15 cellular contexts compared by ENCODE assay signal in genomic region chr11:92870241-92870826, GRCh38.
DNase-seq lines count a peak whose midpoint lies in the region; ATAC-seq and TF ChIP-seq lines count a peak whose summit lies in the region.
"Had no signal": no experiment of that assay in that cellular context is flagged by ENCODE, and none has a peak within 500 bp of the region (broad histone marks: within the 10 kb centered on the region; RNA-seq: fewer than 3 reads in every experiment).

No MANE protein-coding gene starts in this region.

- no peak overlapping the region for H3K14ac ChIP-seq in neuronal stem cell (ENCODE audit: low read length)

- H2BK15ac ChIP-seq in neuronal stem cell (ENCODE audit: low read length) = no peak overlapping the region

- H3K9me3 ChIP-seq in neuronal stem cell (replicated peaks in 1 of 2; ENCODE audit: control insufficient read depth in 2 of 2, insufficient read depth in 1 of 2, low read depth in 1 of 2, low read length in 2 of 2) = no peaks in the 10 kb centered on the region

- in situ Hi-C loops in astrocyte of the spinal cord (cut with HindIII; ENCODE audit: low sequenced_read_pairs) = no loop called here

- ATAC-seq in left ventricle myocardium superior (peak; percentile 60), GM19328 (IDR thresholded peaks at IDR 0.05; ENCODE audit: unreplicated experiment) (no peak)
- ATAC-seq: K562 had no signal

- H3K4me3 ChIP-seq in AG09309 (ENCODE audit: control insufficient read depth, low read depth, low read length) = no peak overlapping the region
- no peak overlapping the region for H3K4me3 ChIP-seq in astrocyte of the spinal cord (ENCODE audit: low read depth, low read length)
- H3K4me3 ChIP-seq in neuronal stem cell (ENCODE audit: low read length in 2 of 2) = no peak overlapping the region
- H3K4me3 ChIP-seq: K562 had no signal

- H3K4me2 ChIP-seq in neuronal stem cell (ENCODE audit: insufficient read depth, low read length, poor library complexity, severe bottlenecking) = no peak overlapping the region

- no peak overlapping the region for H2BK120ac ChIP-seq in neuronal stem cell (ENCODE audit: low read depth, low read length)

- no peak overlapping the region for H4K8ac ChIP-seq in neuronal stem cell (ENCODE audit: low read depth, low read length)

- TF ChIP-seq CTCF in AG09309 (IDR thresholded peaks at IDR 0.05; ENCODE audit: control insufficient read depth, insufficient read depth, low read depth, low read length, missing control alignments) (no peak), astrocyte of the spinal cord (IDR thresholded peaks at IDR 0.05; ENCODE audit: low read depth, low read length) (no peak)

- no peak overlapping the region for H3K18ac ChIP-seq in neuronal stem cell (ENCODE audit: low read length)

- no peaks in the 10 kb centered on the region for H3K27me3 ChIP-seq in neuronal stem cell (ENCODE audit: control insufficient read depth in 3 of 3, insufficient read depth in 3 of 3, low read depth in 1 of 3, low read length in 3 of 3)

- no peak overlapping the region for H3K9ac ChIP-seq in neuronal stem cell (ENCODE audit: low read depth, low read length, poor library complexity)

- no peak overlapping the region for H2BK12ac ChIP-seq in neuronal stem cell (ENCODE audit: low read length)

- WGBS in neuronal stem cell (ENCODE audit: extremely low coverage in 2 of 2, insufficient read length in 2 of 2, insufficient replicate concordance in 1 of 2), 2 donors = no CpG with 5 or more reads among the region's 4 CpGs

- DNase-seq in AG09309 (ENCODE audit: low read depth) = peak; percentile 18
- peak; percentile 30 for DNase-seq in EH (ENCODE audit: low read depth)
- DNase-seq in astrocyte of the spinal cord (ENCODE audit: low read depth, low spot score) = peak; percentile 22
- no peak for DNase-seq in left ventricle myocardium superior
- no peak for DNase-seq in neuronal stem cell (ENCODE audit: low spot score)
- no peak for DNase-seq in 8988T
- no peak for DNase-seq in activated gamma-delta T cell treated with Interleukin-2 at 50 U/mL for 16 hours
- DNase-seq: DND-41, GOT3, NCI-H1694 treated with DMSO at 0.1 percent for 48 hours, NCI-H510A treated with DMSO at 0.1 percent for 48 hours, NCI-H774, RPMI8226 had no signal

- H3K36me3 ChIP-seq in neuronal stem cell (replicated peaks in 1 of 2; ENCODE audit: control insufficient read depth in 2 of 2, insufficient read depth in 2 of 2, low read length in 2 of 2) = peaks cover 0 to 84% of the 10 kb centered on the region in 2 donors

- no peak overlapping the region for H3K23ac ChIP-seq in neuronal stem cell (ENCODE audit: low read depth, low read length, poor library complexity)

- intact Hi-C loops in left ventricle myocardium superior (cut with micrococcal nuclease) = no loop called here

- no peak overlapping the region for H2AK5ac ChIP-seq in neuronal stem cell (ENCODE audit: low read depth, low read length)

- no peaks in the 10 kb centered on the region for H3K79me1 ChIP-seq in neuronal stem cell (ENCODE audit: low read depth, low read length)

- no peak overlapping the region for H2AFZ ChIP-seq in neuronal stem cell (ENCODE audit: low read length)

- H3K27ac ChIP-seq in neuronal stem cell (replicated peaks; ENCODE audit: low read length) = no peak overlapping the region

- no peak overlapping the region for H4K91ac ChIP-seq in neuronal stem cell (ENCODE audit: low read depth, low read length, poor library complexity)

- no peak overlapping the region for H3K4ac ChIP-seq in neuronal stem cell (ENCODE audit: low read length)

- H2BK5ac ChIP-seq in neuronal stem cell (ENCODE audit: low read length) = no peak overlapping the region

- H3K4me1 ChIP-seq in neuronal stem cell (ENCODE audit: control insufficient read depth in 2 of 2, insufficient read depth in 1 of 2, low read depth in 1 of 2, low read length in 2 of 2) = peaks cover 0 to 4% of the 10 kb centered on the region in 2 donors

Comparison
In these comparisons a context has a peak if more than half of its experiments do, and no peak if none do; other contexts are left out.
1. DNase-seq: peak in AG09309 (single experiment), EH (single experiment) and astrocyte of the spinal cord (single experiment); none in left ventricle myocardium superior (single experiment), neuronal stem cell (single experiment), 8988T (single experiment) and activated gamma-delta T cell treated with Interleukin-2 at 50 U/mL for 16 hours (single experiment).